In the genomic region with DNA sequence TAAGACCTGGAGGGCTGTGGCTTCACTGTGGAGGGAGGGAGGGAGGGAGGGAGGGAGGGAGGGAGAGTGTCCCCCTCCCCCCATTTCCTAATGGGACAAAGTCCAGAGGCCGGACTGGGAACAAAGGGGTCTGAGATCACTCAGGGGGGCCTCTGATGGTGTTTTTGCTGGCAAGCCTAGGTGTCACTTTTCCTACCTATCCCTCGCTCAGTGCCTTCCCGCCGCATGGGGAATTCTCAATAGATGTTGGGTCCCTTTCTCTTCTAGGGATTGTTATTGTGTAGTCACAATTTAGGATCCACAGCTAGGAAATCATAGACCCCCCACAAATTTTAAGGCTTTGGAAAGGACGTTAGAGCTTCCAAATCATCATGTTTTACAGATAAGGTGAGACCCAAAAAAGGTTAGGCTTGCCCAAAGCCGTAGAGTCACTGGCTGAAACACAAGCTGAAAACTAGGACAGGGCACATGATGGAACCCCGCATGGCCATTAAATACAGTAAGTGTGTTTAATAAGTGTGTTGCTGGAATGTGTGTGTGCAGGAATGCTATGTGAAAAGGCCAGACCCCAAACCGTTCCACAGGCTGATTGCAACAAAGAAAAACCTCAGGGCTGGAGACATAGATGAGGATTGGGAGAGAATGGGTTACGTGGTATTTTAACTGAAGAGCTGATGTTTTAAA, we compare ENCODE assay signal across 8 cellular contexts. TPM values are rescaled to one million over a fixed set of nuclear protein-coding genes. Genes with fewer than 3 reads are reported as not detected.
DNase-seq lines count a peak whose midpoint lies in the region; ATAC-seq, FAIRE-seq and TF ChIP-seq lines count a peak whose summit lies in the region.

No MANE protein-coding gene starts in this region.

- no peaks in the 10 kb centered on the region for H4K20me1 ChIP-seq in endothelial cell of umbilical vein (replicated peaks; ENCODE audit: control insufficient read depth, extremely low read depth, insufficient read depth, low read length)

- H3K4me2 ChIP-seq in endothelial cell of umbilical vein (ENCODE audit: insufficient read depth, low read length) = peak overlapping the region; percentile 70

- H3K36me3 ChIP-seq in Peyer's patch (no peaks in the 10 kb centered on the region), endothelial cell of umbilical vein (ENCODE audit: control insufficient read depth in 2 of 2, extremely low read depth in 1 of 2, insufficient read depth in 2 of 2, low read length in 2 of 2) (no peaks in the 10 kb centered on the region)

- H3K4me3 ChIP-seq in Peyer's patch (peak overlapping the region in 2 of 4 donors; percentile 3 to 4), endothelial cell of umbilical vein (replicated peaks in 1 of 3; ENCODE audit: insufficient read depth in 1 of 3, low read depth in 1 of 3, low read length in 3 of 3) (peak overlapping the region in 1 of 3 experiments; percentile 14)

- CTCF ChIA-PET in endothelial cell of umbilical vein (lab: Charles Lee) = interaction anchor here (0.7 to 6.9 kb wide), 8 partner anchors 9 to 640 kb away, joined by 3 to 63 read pairs (median 7); partner anchors contain the start of gene EML3

- POLR2A ChIA-PET in endothelial cell of umbilical vein (lab: Charles Lee) = interaction anchor here (1.0 kb wide), 1 partner anchor 8 kb away, joined by 3 read pairs; no protein-coding TSS in a partner anchor

- H3K9ac ChIP-seq in endothelial cell of umbilical vein (replicated peaks; ENCODE audit: extremely low read depth, insufficient read depth, low read length) = peak overlapping the region; percentile 87

- H3K36me3 Mint-ChIP-seq in osteocyte (ENCODE audit: unreplicated experiment) = no peaks in the 10 kb centered on the region

- FAIRE-seq in endothelial cell of umbilical vein (lab: Jason Lieb, UNC) = no peak

- H3K79me2 ChIP-seq in endothelial cell of umbilical vein (ENCODE audit: control insufficient read depth, insufficient read depth, low read length) = peaks cover 13% of the 10 kb centered on the region

- dilution Hi-C loops in endothelial cell of umbilical vein (cut with MboI; ENCODE audit: extremely low pct_ligation_motif_present, low sequenced_read_pairs) = no loop called here

- peaks cover 16 to 85% (median 18%) of the 10 kb centered on the region in 4 donors for H3K4me1 ChIP-seq in Peyer's patch
- H3K4me1 ChIP-seq in endothelial cell of umbilical vein (ENCODE audit: control insufficient read depth, extremely low read depth, insufficient read depth, low read length) = peaks cover 70% of the 10 kb centered on the region

- peak overlapping the region; percentile 99 for H3K27ac Mint-ChIP-seq in osteocyte (ENCODE audit: unreplicated experiment)

- no peak for TF ChIP-seq CTCF in C4-2B (conservative IDR thresholded peaks at IDR 0.05)
- no peak for TF ChIP-seq CTCF in Peyer's patch (IDR thresholded peaks at IDR 0.05)
- TF ChIP-seq CTCF in endothelial cell of umbilical vein (IDR thresholded peaks at IDR 0.05; ENCODE audit: extremely low read depth in 1 of 2, insufficient read depth in 1 of 2, low read depth in 1 of 2, low read length in 2 of 2) = no peak
- no peak for TF ChIP-seq CTCF in osteocyte (IDR thresholded peaks at IDR 0.05)

- BruUV-seq in endothelial cell of umbilical vein (replicated peaks; lab: Mats Ljungman, UMichigan) = TSS peak; percentile 18

- peak overlapping the region; percentile 49 for H3K4me3 Mint-ChIP-seq in osteocyte (ENCODE audit: unreplicated experiment)

- ATAC-seq in HG02840 (IDR thresholded peaks at IDR 0.05; ENCODE audit: low FRiP score, unreplicated experiment) = no peak

- TF ChIP-seq POLR2A in Peyer's patch (IDR thresholded peaks at IDR 0.05) (no peak), endothelial cell of umbilical vein (IDR thresholded peaks at IDR 0.05; ENCODE audit: low read depth, low read length) (no peak)

- no peaks in the 10 kb centered on the region for H3K27me3 Mint-ChIP-seq in osteocyte (ENCODE audit: unreplicated experiment)

- H3K4me1 Mint-ChIP-seq in osteocyte (ENCODE audit: unreplicated experiment) = peaks cover 69% of the 10 kb centered on the region

- DNase-seq in Peyer's patch (peak in 1 of 3 donors; percentile 42), endothelial cell of umbilical vein (ENCODE audit: low read depth, low spot score) (no peak), osteocyte (ENCODE audit: extremely low spot score, unreplicated experiment) (no peak), NCI-H774 (lab: John Stamatoyannopoulos, UW) (no peak), putamen (ENCODE audit: low spot score) (no peak), NCI-H510A treated with DMSO at 0.1 percent for 48 hours (lab: John Stamatoyannopoulos, UW) (no peak)

- H3K9me3 ChIP-seq in Peyer's patch (no peaks in the 10 kb centered on the region), endothelial cell of umbilical vein (replicated peaks; ENCODE audit: control insufficient read depth, insufficient read depth, low read length) (no peaks in the 10 kb centered on the region)

- H3K9me3 Mint-ChIP-seq in osteocyte (ENCODE audit: unreplicated experiment) = no peaks in the 10 kb centered on the region

- no peaks in the 10 kb centered on the region for H3K27me3 ChIP-seq in Peyer's patch
- H3K27me3 ChIP-seq in endothelial cell of umbilical vein (ENCODE audit: control insufficient read depth in 2 of 2, insufficient read depth in 2 of 2, low read length in 2 of 2) = no peaks in the 10 kb centered on the region

- H3K27ac ChIP-seq in C4-2B (peak overlapping the region; percentile 95), Peyer's patch (peak overlapping the region; percentile 71 to 100 (median 84)), endothelial cell of umbilical vein (ENCODE audit: insufficient read depth, low read depth, low read length) (peak overlapping the region; percentile 98)

- intact Hi-C loops in endothelial cell of umbilical vein (cut with micrococcal nuclease) = no loop called here

- H2AFZ ChIP-seq in endothelial cell of umbilical vein (ENCODE audit: low read depth, low read length) = peak overlapping the region; percentile 66

- H3K9me1 ChIP-seq in endothelial cell of umbilical vein (replicated peaks; ENCODE audit: control insufficient read depth, extremely low read depth, insufficient read depth, low read length) = no peaks in the 10 kb centered on the region

TF ChIP-seq in endothelial cell of umbilical vein, 7 proteins besides CTCF, POLR2A, EP300 and RAD21:
- TF ChIP-seq POLR2AphosphoS5 (IDR thresholded peaks at IDR 0.05; ENCODE audit: insufficient read depth, low read depth, low read length) = no peak

RNA-seq across cellular contexts. Expression of gene FTH1, which starts 4.8 kb away (rescaled TPM):
- total RNA-seq in Peyer's patch = 1,000 to 10,000 TPM; 3,399 to 5,471 (median 4,336) TPM
- 2,371 and 2,501 TPM in 2 replicates for total RNA-seq in endothelial cell of umbilical vein
- 1,123 and 1,177 TPM in 2 replicates for polyA plus RNA-seq in endothelial cell of umbilical vein
- 1,817 and 2,147 TPM in 2 replicates for polyA plus RNA-seq in endothelial cell of umbilical vein (2011; cell fraction: cytosol; rRNA removed)
- polyA plus RNA-seq in endothelial cell of umbilical vein (2011; cell fraction: nucleus; rRNA removed) = 551 and 657 TPM in 2 replicates
- 3,119 and 5,287 TPM in 2 replicates for polyA plus RNA-seq in endothelial cell of umbilical vein (2012)
- polyA minus RNA-seq in endothelial cell of umbilical vein = 640 and 676 TPM in 2 replicates
- polyA minus RNA-seq in endothelial cell of umbilical vein (2011; cell fraction: cytosol; rRNA and poly(A)+ RNA removed) = 1,415 TPM
- 173 and 200 TPM in 2 replicates for polyA minus RNA-seq in endothelial cell of umbilical vein (2011; cell fraction: nucleus; rRNA and poly(A)+ RNA removed)
- 2,993 and 3,020 TPM in 2 replicates for total RNA-seq in osteocyte

RNA-seq across cellular contexts. Expression of gene BEST1, which starts 22.1 kb away (rescaled TPM):
- 1 to 10 TPM in 3 of 4 donors, under 1 TPM in 1; 0.47 to 4.1 (median 2.3) TPM for total RNA-seq in Peyer's patch
- 0.21 TPM in 1 of 2 replicates, not detected in the other for total RNA-seq in endothelial cell of umbilical vein
- 0.04 and 0.05 TPM in 2 replicates for polyA plus RNA-seq in endothelial cell of umbilical vein
- polyA plus RNA-seq in endothelial cell of umbilical vein (2011; cell fraction: cytosol; rRNA removed) = 0.04 TPM in 1 of 2 replicates, not detected in the other
- 0.11 and 0.15 TPM in 2 replicates for polyA plus RNA-seq in endothelial cell of umbilical vein (2011; cell fraction: nucleus; rRNA removed)
- polyA plus RNA-seq in endothelial cell of umbilical vein (2012) = 0.52 and 0.83 TPM in 2 replicates
- 0.13 TPM in 1 of 2 replicates, not detected in the other for polyA minus RNA-seq in endothelial cell of umbilical vein
- 0.92 TPM for polyA minus RNA-seq in endothelial cell of umbilical vein (2011; cell fraction: cytosol; rRNA and poly(A)+ RNA removed)
- polyA minus RNA-seq in endothelial cell of umbilical vein (2011; cell fraction: nucleus; rRNA and poly(A)+ RNA removed) = 0.24 TPM in 1 of 2 replicates, not detected in the other
- total RNA-seq in osteocyte = 0.81 and 2.0 TPM in 2 replicates

RNA-seq across cellular contexts. Expression of gene RAB3IL1, which starts 54.9 kb away (rescaled TPM):
- total RNA-seq in Peyer's patch (10 to 100 TPM in 1 of 4 donors, 1 to 10 TPM in 3; 1.1 to 28.1 (median 5.7) TPM), endothelial cell of umbilical vein (1.2 and 3.6 TPM in 2 replicates), osteocyte (44.2 and 49.2 TPM in 2 replicates)
- polyA plus RNA-seq in endothelial cell of umbilical vein = 1.8 and 2.9 TPM in 2 replicates
- polyA plus RNA-seq in endothelial cell of umbilical vein (2011; cell fraction: cytosol; rRNA removed) = 0.88 and 1.4 TPM in 2 replicates
- 2.1 TPM in 2 replicates for polyA plus RNA-seq in endothelial cell of umbilical vein (2011; cell fraction: nucleus; rRNA removed)
- 1.3 and 3.8 TPM in 2 replicates for polyA plus RNA-seq in endothelial cell of umbilical vein (2012)
- polyA minus RNA-seq in endothelial cell of umbilical vein = 0.89 and 0.90 TPM in 2 replicates
- 7.3 TPM for polyA minus RNA-seq in endothelial cell of umbilical vein (2011; cell fraction: cytosol; rRNA and poly(A)+ RNA removed)
- 0.58 and 0.72 TPM in 2 replicates for polyA minus RNA-seq in endothelial cell of umbilical vein (2011; cell fraction: nucleus; rRNA and poly(A)+ RNA removed)
